In genomic region chr2:156486614-156487013, GRCh38 we compare ENCODE assay signal across 20 cellular contexts.
"Had no signal": no experiment of that assay in that cellular context is flagged by ENCODE, and none has a peak within 500 bp of the region (broad histone marks: within the 10 kb centered on the region; RNA-seq: fewer than 3 reads in every experiment).

No MANE protein-coding gene starts in this region.

- H3K9me3 ChIP-seq: MG63, SK-N-SH had no signal

- H3K4me3 ChIP-seq: MG63 had no signal

- ATAC-seq: T-cell had no signal

- H3K4me2 ChIP-seq: SK-N-SH had no signal

- DNase-seq: Karpas-422, KG1, NCI-H1092, NCI-H1105 treated with DMSO at 0.1 percent for 48 hours, NCI-H1417 treated with DMSO at 0.1 percent for 48 hours, NCI-H146, NCI-H1694 treated with DMSO at 0.1 percent for 48 hours, NCI-H2029, NCI-H2081 treated with DMSO at 0.1 percent for 48 hours, NCI-H2171, NCI-H510A, NCI-H524 treated with DMSO at 0.1 percent for 48 hours, NCI-H774, Right ventricle myocardium superior, RPMI8226, SK-N-SH, SW 1271, T-cell had no signal

- H3K27me3 ChIP-seq: MG63 had no signal

- H3K36me3 ChIP-seq: MG63 had no signal

- H3K9ac ChIP-seq: SK-N-SH had no signal

- FAIRE-seq: RCC 7860 had no signal
